17 cellular contexts compared by ENCODE assay signal in genomic region chr7:134472572-134473242, GRCh38. TPM values are rescaled to one million over a fixed set of nuclear protein-coding genes. Genes with fewer than 3 reads are reported as not detected.
"Had no signal": no experiment of that assay in that cellular context is flagged by ENCODE, and none has a peak within 500 bp of the region (broad histone marks: within the 10 kb centered on the region; RNA-seq: fewer than 3 reads in every experiment).

No MANE protein-coding gene starts in this region.

- H3K4me3 ChIP-seq: cardiac muscle cell, hepatocyte, left lung, thyroid gland had no signal

- H3K9me3 ChIP-seq: left lung, thyroid gland had no signal

- H3K27me3 ChIP-seq: cardiac muscle cell, hepatocyte, left lung, thyroid gland had no signal

- H3K4me1 ChIP-seq: thyroid gland had no signal

- H3K27ac ChIP-seq: cardiac muscle cell, hepatocyte, left lung, thyroid gland had no signal

- H3K36me3 ChIP-seq: cardiac muscle cell, left lung, thyroid gland had no signal

- ATAC-seq: left lung; stimulated activated effector memory CD8-positive, alpha-beta T cell treated with anti-CD3 and anti-CD28 coated beads, Interleukin-12 subunit alpha, Interleukin-12 subunit beta, amount 100 ng/mL, for 72 hours had no signal

- FAIRE-seq: keratinocyte, urothelium cell line had no signal

- H2AFZ ChIP-seq: hepatocyte had no signal

- H3K4me2 ChIP-seq: hepatocyte had no signal

- H3K79me2 ChIP-seq: hepatocyte had no signal

- DNase-seq: activated CD4-positive, alpha-beta T cell treated with anti-CD3 and anti-CD28 coated beads, Interleukin-2, amount 10 ng/mL, durations not matched to agents 24 days and 14 days; activated CD4-positive, CD25-positive, alpha-beta regulatory T cell; activated naive CD4-positive, alpha-beta T cell treated with anti-CD3 and anti-CD28 coated beads, Interleukin-2, amount 10 ng/mL, durations not matched to agents 7 days and 5 days; activated T-cell treated with anti-CD3 and anti-CD28 coated beads for 4 hours; erythroblast; left lung; occipital lobe; SW 1271; thyroid gland had no signal

RNA-seq across cellular contexts. Expression of gene AKR1B10, which starts 54.7 kb away (rescaled TPM):
- total RNA-seq: activated CD4-positive, alpha-beta T cell treated with anti-CD3 and anti-CD28 coated beads, Interleukin-2, amount 10 ng/mL, durations not matched to agents 24 days and 14 days; glomerular endothelial cell; left lung; occipital lobe; progenitor cell of endocrine pancreas; T-helper 2 cell treated with Interferon-gamma antibody and Interleukin-4, amounts not matched to agents 100 ng/mL and 5 ng/mL, for 36 hours had no signal
